1 cellular context compared by ENCODE assay signal in genomic region chr19:16542045-16542893, GRCh38.
TF ChIP-seq lines count a peak whose summit lies in the region.

Gene CHERP, minus strand, starts transcription at chr19:16542437. Its CDS starts 59 bp downstream, at chr19:16542378.

TF ChIP-seq in HepG2, 621 proteins besides CTCF, POLR2A, EP300 and RAD21 (continued from another document and continues in another):
- TF ChIP-seq PBX2 (CRISPR knock-in tag; IDR thresholded peaks at IDR 0.05): no peak
- peak; percentile 45 for TF ChIP-seq JARID2 (CRISPR knock-in tag; IDR thresholded peaks at IDR 0.05; ENCODE audit: insufficient replicate concordance)
- TF ChIP-seq CBX5 (CRISPR knock-in tag; IDR thresholded peaks at IDR 0.05; ENCODE audit: borderline replicate concordance): peak; percentile 35; the same call in 1 of the 2 replicates
- TF ChIP-seq ZNF430 (CRISPR knock-in tag; IDR thresholded peaks at IDR 0.05): 0 out of 2 replicates have a peak, but pooled peaks have one; percentile 30
- TF ChIP-seq HMGA1 (CRISPR knock-in tag; conservative IDR thresholded peaks at IDR 0.05): no peak
- TF ChIP-seq ZNF652 (CRISPR knock-in tag; IDR thresholded peaks at IDR 0.05; ENCODE audit: borderline replicate concordance, low read depth): no peak
- no peak for TF ChIP-seq NFAT5 (CRISPR knock-in tag; IDR thresholded peaks at IDR 0.05)
- TF ChIP-seq MLX (CRISPR knock-in tag; IDR thresholded peaks at IDR 0.05): no peak
- TF ChIP-seq ZBTB37 (CRISPR knock-in tag; IDR thresholded peaks at IDR 0.05): no peak
- no peak for TF ChIP-seq ZNF282 (IDR thresholded peaks at IDR 0.05; ENCODE audit: partially characterized antibody)
- peak; percentile 23; the same call in 1 of the 2 replicates for TF ChIP-seq ZNF253 (CRISPR knock-in tag; IDR thresholded peaks at IDR 0.05; ENCODE audit: borderline replicate concordance)
- no peak for TF ChIP-seq NCOR1 (IDR thresholded peaks at IDR 0.05; ENCODE audit: borderline replicate concordance, low read length)
- peak; percentile 95 for TF ChIP-seq PHF20 (CRISPR knock-in tag; IDR thresholded peaks at IDR 0.05)
- no peak for TF ChIP-seq TCF7L2 (IDR thresholded peaks at IDR 0.05; ENCODE audit: low read depth, low read length)
- peak; percentile 42 for TF ChIP-seq ZNF317 (CRISPR knock-in tag; IDR thresholded peaks at IDR 0.05)
- no peak for TF ChIP-seq TFE3 (CRISPR knock-in tag; IDR thresholded peaks at IDR 0.05)
- TF ChIP-seq ZNF772 (CRISPR knock-in tag; IDR thresholded peaks at IDR 0.05): no peak; the same call in 1 of the 2 replicates
- TF ChIP-seq STAG1 (CRISPR knock-in tag; IDR thresholded peaks at IDR 0.05): no peak
- no peak for TF ChIP-seq SOX5 (CRISPR knock-in tag; IDR thresholded peaks at IDR 0.05; ENCODE audit: borderline replicate concordance)
- TF ChIP-seq RARG (CRISPR knock-in tag; IDR thresholded peaks at IDR 0.05; ENCODE audit: low read depth): 0 out of 2 replicates have a peak, but pooled peaks have one; percentile 55
- peak; percentile 93 for TF ChIP-seq ZFX (CRISPR knock-in tag; IDR thresholded peaks at IDR 0.05; ENCODE audit: low read depth)
- TF ChIP-seq HNF4A (CRISPR knock-in tag; IDR thresholded peaks at IDR 0.05): no peak; the same call in 1 of the 2 replicates
- no peak for TF ChIP-seq ZNF207 (IDR thresholded peaks at IDR 0.05; ENCODE audit: borderline replicate concordance)
- no peak for TF ChIP-seq SETDB1 (CRISPR knock-in tag; IDR thresholded peaks at IDR 0.05; ENCODE audit: borderline replicate concordance)
- no peak for TF ChIP-seq MAFG (CRISPR knock-in tag; IDR thresholded peaks at IDR 0.05)
- peak; percentile 92 for TF ChIP-seq GMEB1 (CRISPR knock-in tag; IDR thresholded peaks at IDR 0.05; ENCODE audit: borderline replicate concordance)
- TF ChIP-seq NFE2L2 (IDR thresholded peaks at IDR 0.05; ENCODE audit: low read length): no peak
- TF ChIP-seq POGK (CRISPR knock-in tag; conservative IDR thresholded peaks at IDR 0.05): no peak; the same call in 1 of the 2 replicates
- no peak; the same call in 1 of the 2 replicates for TF ChIP-seq PRDM10 (CRISPR knock-in tag; IDR thresholded peaks at IDR 0.05; ENCODE audit: low read depth)
- no peak for TF ChIP-seq ZIK1 (CRISPR knock-in tag; IDR thresholded peaks at IDR 0.05; ENCODE audit: borderline replicate concordance, low read depth)
- TF ChIP-seq ZNF546 (CRISPR knock-in tag; conservative IDR thresholded peaks at IDR 0.05): no peak
